In the genomic region with DNA sequence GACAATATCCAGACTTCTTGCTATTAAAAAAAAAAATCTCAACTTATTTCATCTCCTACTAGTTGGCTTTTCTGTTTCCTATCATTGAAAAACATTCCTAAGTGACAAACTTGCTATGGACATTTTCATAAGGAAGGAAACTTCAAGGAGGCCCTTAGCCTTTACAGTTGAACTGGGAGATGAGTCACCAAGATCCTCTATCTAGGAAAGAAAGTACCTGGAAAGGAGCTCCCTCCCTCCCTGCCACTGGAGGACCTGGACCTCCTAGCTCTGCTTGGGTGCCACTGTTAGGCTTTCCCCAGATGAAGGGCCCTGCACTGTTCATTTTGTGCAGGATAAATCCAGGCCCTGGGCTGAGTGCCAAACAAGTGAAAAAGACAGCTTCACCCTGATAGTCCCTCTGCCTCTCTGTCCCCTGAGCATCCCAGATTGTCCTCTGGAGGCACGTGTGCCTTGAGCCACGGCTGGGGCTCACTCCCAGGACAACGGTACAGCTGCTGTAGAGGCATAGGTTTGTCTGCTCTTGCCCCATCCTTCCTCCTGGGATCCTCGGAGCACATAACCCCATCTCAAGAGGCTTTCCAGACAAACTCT, we compare ENCODE assay signal across 35 cellular contexts. TPM values are rescaled to one million over a fixed set of nuclear protein-coding genes. Genes with fewer than 3 reads are reported as not detected.
A peak's percentile ranks its signal among the peaks of the same experiment; 100 is the strongest.
DNase-seq lines count a peak whose midpoint lies in the region; ATAC-seq and TF ChIP-seq lines count a peak whose summit lies in the region.
"Had no signal": no experiment of that assay in that cellular context is flagged by ENCODE, and none has a peak within 500 bp of the region (broad histone marks: within the 10 kb centered on the region; RNA-seq: fewer than 3 reads in every experiment).

No MANE protein-coding gene starts in this region.

- H3K27me3 ChIP-seq in H9 (ENCODE audit: insufficient read depth, low read length) = no peaks in the 10 kb centered on the region
- H3K27me3 ChIP-seq: BLaER1, cardiac muscle cell, colonic mucosa, Peyer's patch, sigmoid colon, upper lobe of left lung had no signal

- no peak overlapping the region for H3K4me2 ChIP-seq in H9 (ENCODE audit: insufficient read depth, insufficient read length, low read length)
- H3K4me2 ChIP-seq: BLaER1 had no signal

- no peak overlapping the region for H2BK5ac ChIP-seq in H9 (ENCODE audit: insufficient read length, low read length)

- H2BK20ac ChIP-seq in H9 (ENCODE audit: low read depth, low read length, poor library complexity, severe bottlenecking) = no peak overlapping the region

- H3K79me2 ChIP-seq in H9 (ENCODE audit: insufficient read depth, low read length) = no peaks in the 10 kb centered on the region

- no peak overlapping the region for H3T11ph ChIP-seq in H9 (ENCODE audit: low read length)

- no peak overlapping the region for H3K14ac ChIP-seq in H9 (ENCODE audit: insufficient read depth, low read length)

- DNase-seq in EH (ENCODE audit: low read depth) (peak; percentile 11), HT1080 (ENCODE audit: low read depth) (peak; percentile 10), kidney tubule cell (ENCODE audit: low spot score) (peak; percentile 37), NOMO-1 treated with DMSO at 0.1 percent for 48 hours (lab: John Stamatoyannopoulos, UW; ENCODE audit: unreplicated experiment) (no peak), H9 (no peak)
- no peak for DNase-seq in activated naive CD8-positive, alpha-beta T cell treated with anti-CD3 and anti-CD28 coated beads, Interleukin-2, amount 50 U/mL, for 24 hours
- DNase-seq: activated CD4-positive, alpha-beta memory T cell treated with anti-CD3 and anti-CD28 coated beads for 36 hours; activated CD8-positive, alpha-beta memory T cell treated with anti-CD3 and anti-CD28 coated beads, Interleukin-2, amount 50 U/mL, for 4 hours; anterior cingulate cortex; colonic mucosa; DMS53; effector memory CD4-positive, alpha-beta T cell; foreskin melanocyte; GF-D8; heart right ventricle; IMR-90; mammary epithelial cell; NCI-H1092 treated with DMSO at 0.1 percent for 48 hours; NCI-H187 treated with DMSO at 0.1 percent for 48 hours; NCI-H226; Peyer's patch; sigmoid colon; stimulated activated CD4-positive, alpha-beta T cell treated with anti-CD3 and anti-CD28 coated beads, Interleukin-15, amount 100 ng/mL, for 24 hours; stimulated activated naive B cell treated with anti-CD40 and anti-IgM and Interleukin-4, amounts not matched to agents 10 μg/mL and 1 μg/mL and 100 μg/mL, for 72 hours; T-cell; upper lobe of left lung had no signal

- H3K9me3 Mint-ChIP-seq in activated naive CD8-positive, alpha-beta T cell treated with anti-CD3 and anti-CD28 coated beads, Interleukin-2, amount 50 U/mL, for 24 hours = no peaks in the 10 kb centered on the region
- no peaks in the 10 kb centered on the region for H3K9me3 Mint-ChIP-seq in H9
- H3K9me3 Mint-ChIP-seq: activated CD4-positive, alpha-beta memory T cell treated with anti-CD3 and anti-CD28 coated beads for 36 hours; activated naive CD4-positive, alpha-beta T cell treated with anti-CD3 and anti-CD28 coated beads, Interleukin-2, amount 50 U/mL, for 24 hours; stimulated activated naive B cell treated with anti-CD40 and anti-IgM and Interleukin-4, amounts not matched to agents 10 μg/mL and 1 μg/mL and 100 μg/mL, for 72 hours; T-cell had no signal

- H3K79me1 ChIP-seq in H9 (ENCODE audit: insufficient read depth, low read depth, low read length, poor library complexity, severe bottlenecking) = no peaks in the 10 kb centered on the region

- H3K4me1 ChIP-seq in H9 (ENCODE audit: insufficient read depth, low read length) = no peaks in the 10 kb centered on the region
- H3K4me1 ChIP-seq: BLaER1, colonic mucosa, heart right ventricle, Peyer's patch, upper lobe of left lung had no signal

- H3K18ac ChIP-seq in H9 (ENCODE audit: insufficient read length, low read depth, low read length) = no peak overlapping the region

- H4K5ac ChIP-seq in H9 (ENCODE audit: insufficient read length, low read depth, low read length) = no peak overlapping the region

- no peaks in the 10 kb centered on the region for H3K4me1 Mint-ChIP-seq in activated naive CD8-positive, alpha-beta T cell treated with anti-CD3 and anti-CD28 coated beads, Interleukin-2, amount 50 U/mL, for 24 hours
- peaks cover 34 to 36% of the 10 kb centered on the region in 2 experiments for H3K4me1 Mint-ChIP-seq in H9
- H3K4me1 Mint-ChIP-seq: activated naive CD4-positive, alpha-beta T cell treated with anti-CD3 and anti-CD28 coated beads, Interleukin-2, amount 50 U/mL, for 24 hours; stimulated activated naive B cell treated with anti-CD40 and anti-IgM and Interleukin-4, amounts not matched to agents 10 μg/mL and 1 μg/mL and 100 μg/mL, for 72 hours; T-cell had no signal

- ATAC-seq in SK-N-SH treated with all-trans-retinoic acid at 6 μM for 48 hours = peak; percentile 68
- ATAC-seq in activated naive CD8-positive, alpha-beta T cell treated with anti-CD3 and anti-CD28 coated beads, Interleukin-2, amount 50 U/mL, for 24 hours = no peak
- ATAC-seq in GM18505 (IDR thresholded peaks at IDR 0.05; ENCODE audit: unreplicated experiment) = no peak
- ATAC-seq: activated CD4-positive, CD25-positive, alpha-beta regulatory T cell treated with anti-CD3 and anti-CD28 coated beads, Interleukin-2, amount 50 U/mL, for 24 hours; esophagus mucosa; stimulated activated naive B cell treated with anti-CD40 and anti-IgM and Interleukin-4, amounts not matched to agents 10 μg/mL and 1 μg/mL and 100 μg/mL, for 72 hours; T-cell had no signal

- no peak overlapping the region for H2AFZ ChIP-seq in H9 (ENCODE audit: low read length)

- H3K23ac ChIP-seq in H9 (ENCODE audit: insufficient read length, low read depth, low read length) = no peak overlapping the region

- H2BK120ac ChIP-seq in H9 (ENCODE audit: low read depth, low read length, poor library complexity, severe bottlenecking) = no peak overlapping the region

- H4K91ac ChIP-seq in H9 (ENCODE audit: insufficient read length, low read depth, low read length) = no peak overlapping the region

- no peaks in the 10 kb centered on the region for H3K9me3 ChIP-seq in H9 (ENCODE audit: control insufficient read depth, low read depth, low read length)
- H3K9me3 ChIP-seq: BLaER1, colonic mucosa, heart right ventricle, neutrophil, Peyer's patch, sigmoid colon, upper lobe of left lung had no signal

- TF ChIP-seq CTCF in H9 (conservative IDR thresholded peaks at IDR 0.05) = no peak

- no peak overlapping the region for H4K8ac ChIP-seq in H9 (replicated peaks; ENCODE audit: insufficient read length, low read depth, low read length)

- no CpG with 5 or more reads among the region's 4 CpGs for WGBS in H9 (ENCODE audit: extremely low coverage, insufficient read length, low lambda C conversion rate)

- H3K23me2 ChIP-seq in H9 (ENCODE audit: insufficient read length, low read depth, low read length, poor library complexity, severe bottlenecking) = no peaks in the 10 kb centered on the region

- H3K27ac ChIP-seq in H9 (ENCODE audit: insufficient read length, low read depth, low read length) = no peak overlapping the region
- H3K27ac ChIP-seq: BLaER1, cardiac muscle cell, colonic mucosa, heart right ventricle, neutrophil, Peyer's patch, sigmoid colon, upper lobe of left lung had no signal

- H3K36me3 Mint-ChIP-seq in activated naive CD8-positive, alpha-beta T cell treated with anti-CD3 and anti-CD28 coated beads, Interleukin-2, amount 50 U/mL, for 24 hours (ENCODE audit: low read depth) = no peaks in the 10 kb centered on the region
- no peaks in the 10 kb centered on the region for H3K36me3 Mint-ChIP-seq in H9 (ENCODE audit: insufficient read depth in 1 of 3, low read depth in 3 of 3)
- H3K36me3 Mint-ChIP-seq: activated CD4-positive, alpha-beta memory T cell treated with anti-CD3 and anti-CD28 coated beads for 36 hours; stimulated activated naive B cell treated with anti-CD40 and anti-IgM and Interleukin-4, amounts not matched to agents 10 μg/mL and 1 μg/mL and 100 μg/mL, for 72 hours; T-cell had no signal

- H3K9ac ChIP-seq in H9 (ENCODE audit: extremely low read depth, insufficient read length, low read length) = no peak overlapping the region
- H3K9ac ChIP-seq: BLaER1 had no signal

- no peak overlapping the region for H3K56ac ChIP-seq in H9 (ENCODE audit: insufficient read length, low read depth, low read length)

- H2AK5ac ChIP-seq in H9 (ENCODE audit: insufficient read length, low read length) = no peak overlapping the region

- H3K4me3 Mint-ChIP-seq in activated naive CD8-positive, alpha-beta T cell treated with anti-CD3 and anti-CD28 coated beads, Interleukin-2, amount 50 U/mL, for 24 hours = no peak overlapping the region
- no peak overlapping the region for H3K4me3 Mint-ChIP-seq in H9
- H3K4me3 Mint-ChIP-seq: activated CD4-positive, alpha-beta memory T cell treated with anti-CD3 and anti-CD28 coated beads for 36 hours; activated naive CD4-positive, alpha-beta T cell treated with anti-CD3 and anti-CD28 coated beads, Interleukin-2, amount 50 U/mL, for 24 hours; stimulated activated naive B cell treated with anti-CD40 and anti-IgM and Interleukin-4, amounts not matched to agents 10 μg/mL and 1 μg/mL and 100 μg/mL, for 72 hours; T-cell had no signal

- peaks cover 18% of the 10 kb centered on the region for H3K27me3 Mint-ChIP-seq in activated naive CD8-positive, alpha-beta T cell treated with anti-CD3 and anti-CD28 coated beads, Interleukin-2, amount 50 U/mL, for 24 hours
- peaks cover 3% of the 10 kb centered on the region for H3K27me3 Mint-ChIP-seq in H9 (ENCODE audit: low read depth)

- no peak overlapping the region for H2BK15ac ChIP-seq in H9 (ENCODE audit: low read depth, low read length)

- H3K4ac ChIP-seq in H9 (ENCODE audit: low read depth, low read length) = no peak overlapping the region

- H4K20me1 ChIP-seq in H9 (ENCODE audit: control insufficient read depth, insufficient read depth, insufficient read length) = no peaks in the 10 kb centered on the region
- H4K20me1 ChIP-seq: BLaER1 had no signal

- TF ChIP-seq POLR2A in GM18505 (IDR thresholded peaks at IDR 0.05; ENCODE audit: borderline replicate concordance, extremely low read depth, insufficient read depth, insufficient read length) = no peak

- H2BK12ac ChIP-seq in H9 (ENCODE audit: insufficient read length, low read depth, low read length) = no peak overlapping the region

- no peak overlapping the region for H3K27ac Mint-ChIP-seq in activated naive CD8-positive, alpha-beta T cell treated with anti-CD3 and anti-CD28 coated beads, Interleukin-2, amount 50 U/mL, for 24 hours
- no peak overlapping the region for H3K27ac Mint-ChIP-seq in H9
- H3K27ac Mint-ChIP-seq: activated CD4-positive, alpha-beta memory T cell treated with anti-CD3 and anti-CD28 coated beads for 36 hours; activated naive CD4-positive, alpha-beta T cell treated with anti-CD3 and anti-CD28 coated beads, Interleukin-2, amount 50 U/mL, for 24 hours; progenitor cell of endocrine pancreas; stimulated activated naive B cell treated with anti-CD40 and anti-IgM and Interleukin-4, amounts not matched to agents 10 μg/mL and 1 μg/mL and 100 μg/mL, for 72 hours; T-cell had no signal

RNA-seq across cellular contexts. Expression of gene SOX13, which starts 40.2 kb away (rescaled TPM):
- 7.4 and 7.9 TPM in 2 replicates for total RNA-seq in HT1080 (2014; rRNA removed; shearing (Covaris generic))
- 3.6 and 4.7 TPM in 2 replicates for polyA plus RNA-seq in HT1080 (2015; cell fraction: cytosol; rRNA removed)
- 7.4 and 9.6 TPM in 2 replicates for polyA plus RNA-seq in HT1080 (2015; cell fraction: nucleus; rRNA removed)
- 120 TPM in 2 replicates for total RNA-seq in H9 (2021)

Comparison
In these comparisons a context has a peak if more than half of its experiments do, and no peak if none do; other contexts are left out.
1. DNase-seq: peak in EH (single experiment), HT1080 (single experiment) and kidney tubule cell (single experiment); none in activated naive CD8-positive, alpha-beta T cell treated with anti-CD3 and anti-CD28 coated beads, Interleukin-2, amount 50 U/mL, for 24 hours (single experiment), NOMO-1 treated with DMSO at 0.1 percent for 48 hours (single experiment) and H9 (single experiment).
2. RNA of gene SOX13, which starts 40.2 kb away (total RNA-seq): 120 TPM in H9; 7.4 to 7.9 TPM in HT1080; every median in the first group is over 10 times any median in the second.